ENCODE assay signal across 8 cellular contexts in the genomic region with DNA sequence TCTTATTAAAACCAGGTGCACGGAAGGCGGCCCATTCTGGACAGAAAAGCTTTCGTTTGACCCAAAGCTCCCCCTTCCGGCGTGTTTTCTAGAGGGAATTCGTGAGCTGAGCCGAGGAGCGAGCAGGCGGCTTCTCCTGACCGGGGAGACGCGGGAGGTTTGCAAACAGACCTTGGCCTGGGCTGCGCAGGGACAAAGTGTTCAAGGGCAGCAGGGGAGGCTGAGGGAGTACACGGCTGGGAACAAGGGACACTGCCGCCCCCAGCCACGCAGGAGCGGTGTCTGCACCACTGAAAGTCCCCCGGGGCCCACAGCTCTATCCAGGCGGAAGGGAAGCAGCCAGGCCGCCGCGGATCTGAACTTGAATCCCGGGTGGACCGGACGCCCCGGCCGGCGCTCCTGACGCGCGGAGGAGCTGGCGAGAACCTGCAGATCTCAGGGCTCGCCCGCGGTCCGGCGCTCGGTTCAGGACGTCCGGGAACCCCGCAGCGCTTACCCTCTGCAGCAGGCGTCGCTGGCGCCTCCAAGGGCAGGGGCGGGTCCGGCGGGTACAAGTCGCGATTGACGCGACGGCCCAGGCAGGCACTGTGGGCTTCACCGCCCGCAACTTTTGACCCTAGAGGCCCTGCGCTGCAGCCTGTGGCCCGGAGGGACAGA.
DNase-seq lines count a peak whose midpoint lies in the region; ATAC-seq and TF ChIP-seq lines count a peak whose summit lies in the region.

No MANE protein-coding gene starts in this region.

- peak; percentile 18 for DNase-seq in SK-N-DZ (ENCODE audit: low spot score)
- DNase-seq in mammary epithelial cell = peak; percentile 21
- no peak for DNase-seq in skeletal muscle cell (ENCODE audit: low read depth)
- no peak for DNase-seq in NCI-H2107 treated with DMSO at 0.1 percent for 48 hours (lab: John Stamatoyannopoulos, UW; ENCODE audit: unreplicated experiment)

- no peak overlapping the region for H3K9ac ChIP-seq in mammary epithelial cell (ENCODE audit: insufficient read depth, low read length)
- H3K9ac ChIP-seq in iPS-20b (ENCODE audit: low read depth, low read length) = peak overlapping the region; percentile 37; the same call in 1 of the 2 replicates

- no peak for ATAC-seq in GM21737 (IDR thresholded peaks at IDR 0.05; ENCODE audit: unreplicated experiment)
- no peak for ATAC-seq in GM21447 (IDR thresholded peaks at IDR 0.05; ENCODE audit: unreplicated experiment)

- peak overlapping the region; percentile 89 for H2AFZ ChIP-seq in mammary epithelial cell (ENCODE audit: low read depth, low read length)

- H3K4me3 ChIP-seq in GM08714 (ENCODE audit: low read length) = peak overlapping the region; percentile 27; the same call in 1 of the 2 replicates
- H3K4me3 ChIP-seq in mammary epithelial cell (replicated peaks in 1 of 3; ENCODE audit: insufficient read depth in 1 of 3, low read depth in 2 of 3, low read length in 3 of 3) = peak overlapping the region; percentile 11 to 45 (median 41)
- peak overlapping the region; percentile 66 for H3K4me3 ChIP-seq in iPS-20b (ENCODE audit: low read length)
- H3K4me3 ChIP-seq in skeletal muscle cell (ENCODE audit: low read depth, low read length) = peak overlapping the region; percentile 44

- WGBS in mammary epithelial cell (ENCODE audit: low coverage, missing lambda C conversion rate) = 11% methylated on average over 10 of the region's 57 CpGs

- CTCF ChIA-PET in mammary epithelial cell (lab: Charles Lee; ENCODE audit: low non-redundant PET) = interaction anchor here (0.7 kb wide), 1 partner anchor 8 kb away, joined by 16 read pairs; no protein-coding TSS in a partner anchor

- peaks cover 3% of the 10 kb centered on the region for H3K27me3 ChIP-seq in mammary epithelial cell (ENCODE audit: insufficient read depth, low read length)
- peaks cover 44% of the 10 kb centered on the region for H3K27me3 ChIP-seq in iPS-20b (ENCODE audit: insufficient read depth, low read length)

- peak; percentile 8 to 54 for TF ChIP-seq CTCF in mammary epithelial cell (conservative IDR thresholded peaks at IDR 0.05 in 1 of 2, IDR thresholded peaks at IDR 0.05 in 1 of 2; ENCODE audit: extremely low read depth in 1 of 2, insufficient read depth in 1 of 2, low read depth in 1 of 2, low read length in 2 of 2)

- no TSS peak for BruUV-seq in mammary epithelial cell (replicated peaks; lab: Mats Ljungman, UMichigan)

- dilution Hi-C loops in mammary epithelial cell (cut with HindIII; ENCODE audit: low sequenced_read_pairs) = no loop called here

- H3K4me2 ChIP-seq in mammary epithelial cell (ENCODE audit: insufficient read depth, low read depth, low read length) = peak overlapping the region; percentile 80

- no peaks in the 10 kb centered on the region for H3K9me3 ChIP-seq in mammary epithelial cell (replicated peaks; ENCODE audit: insufficient read depth, low read length)
- H3K9me3 ChIP-seq in iPS-20b (ENCODE audit: insufficient read depth, low read depth, low read length) = peaks cover 7% of the 10 kb centered on the region

- intact Hi-C loops in mammary epithelial cell (cut with micrococcal nuclease) = no loop called here

- H4K20me1 ChIP-seq in mammary epithelial cell (ENCODE audit: insufficient read depth, low read length) = no peaks in the 10 kb centered on the region

- H3K36me3 ChIP-seq in mammary epithelial cell (ENCODE audit: insufficient read depth, low read length) (no peaks in the 10 kb centered on the region), iPS-20b (ENCODE audit: insufficient read depth, low read depth, low read length) (no peaks in the 10 kb centered on the region)

- in situ Hi-C loops in mammary epithelial cell (cut with MboI; ENCODE audit: low sequenced_read_pairs in 2 of 2) = no loop called here

- no peak overlapping the region for H3K27ac ChIP-seq in mammary epithelial cell (ENCODE audit: insufficient read depth, low read depth, low read length)
- no peak overlapping the region for H3K27ac ChIP-seq in iPS-20b (ENCODE audit: low read length)

- no peaks in the 10 kb centered on the region for H3K79me2 ChIP-seq in mammary epithelial cell (ENCODE audit: insufficient read depth, low read length)

- peaks cover 5% of the 10 kb centered on the region for H3K4me1 ChIP-seq in mammary epithelial cell (ENCODE audit: insufficient read depth, low read length)
- H3K4me1 ChIP-seq in iPS-20b (ENCODE audit: insufficient read depth, low read length) = peaks cover 3% of the 10 kb centered on the region; the same call in 1 of the 2 replicates

Comparison
In these comparisons a context has a peak if more than half of its experiments do, and no peak if none do; other contexts are left out.
1. DNase-seq: peak in SK-N-DZ (single experiment) and mammary epithelial cell (single experiment); none in skeletal muscle cell (single experiment) and NCI-H2107 treated with DMSO at 0.1 percent for 48 hours (single experiment).
2. Peak in every context shown above with its lines, with median percentiles within 50 percentile points of each other: H3K4me3 ChIP-seq.